Comparison of ENCODE assay signal across 37 cellular contexts in the genomic region with DNA sequence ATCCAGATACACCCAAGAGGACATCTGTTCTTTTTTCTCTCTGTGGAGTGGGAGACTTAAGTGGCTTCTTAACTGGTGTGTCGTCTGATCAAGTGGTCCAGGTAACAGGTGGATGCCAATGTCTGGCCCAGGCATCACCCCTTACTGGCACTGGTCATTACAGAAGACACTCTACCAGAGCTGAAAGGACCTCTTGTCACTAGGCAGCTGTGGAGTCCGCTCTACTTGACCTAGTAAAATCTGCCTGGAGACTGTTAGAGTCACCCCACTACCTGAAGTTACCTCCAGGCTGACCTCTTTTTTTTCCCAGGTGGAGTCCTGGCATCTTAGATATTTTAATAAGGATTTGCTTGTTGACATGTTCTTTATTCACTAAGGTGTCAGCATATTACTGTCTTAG. TPM values are rescaled to one million over a fixed set of nuclear protein-coding genes. Genes with fewer than 3 reads are reported as not detected.
"Had no signal": no experiment of that assay in that cellular context is flagged by ENCODE, and none has a peak within 500 bp of the region (broad histone marks: within the 10 kb centered on the region; RNA-seq: fewer than 3 reads in every experiment).

No MANE protein-coding gene starts in this region.

- H3K9me3 ChIP-seq: MG63, Peyer's patch, SJSA1, SK-N-SH had no signal

- H3K36me3 ChIP-seq: MG63, Peyer's patch, SJSA1 had no signal

- H3K27ac ChIP-seq: Peyer's patch, SJSA1 had no signal

- H3K4me2 ChIP-seq: SK-N-SH had no signal

- ATAC-seq: activated CD8-positive, alpha-beta T cell treated with anti-CD3 and anti-CD28 coated beads, Interleukin-2, amount 10 ng/mL, durations not matched to agents 7 days and 5 days; activated naive CD8-positive, alpha-beta T cell treated with anti-CD3 and anti-CD28 coated beads, Interleukin-2, amount 50 U/mL, for 24 hours; activated T-cell treated with anti-CD3 and anti-CD28 coated beads, Interleukin-2, amount 50 U/mL, for 4 hours; PC-3 had no signal

- DNase-seq: activated CD4-positive, alpha-beta T cell treated with anti-CD3 and anti-CD28 coated beads, Interleukin-2, amount 10 ng/mL, durations not matched to agents 24 days and 14 days; activated CD4-positive, alpha-beta T cell treated with anti-CD3 and anti-CD28 coated beads, Interleukin-2, amount 50 U/mL, for 4 hours; activated CD8-positive, alpha-beta T cell treated with anti-CD3 and anti-CD28 coated beads, Interleukin-2, amount 10 ng/mL, durations not matched to agents 7 days and 5 days; activated gamma-delta T cell treated with Interleukin-2 at 50 U/mL for 16 hours; activated naive CD4-positive, alpha-beta T cell treated with anti-CD3 and anti-CD28 coated beads for 36 hours; activated naive CD8-positive, alpha-beta T cell treated with anti-CD3 and anti-CD28 coated beads, Interleukin-2, amount 50 U/mL, for 24 hours; activated T-cell treated with anti-CD3 and anti-CD28 coated beads for 4 hours; activated T-cell treated with anti-CD3 and anti-CD28 coated beads, Interleukin-2, amount 50 U/mL, for 4 hours; anterior cingulate cortex; caudate nucleus; cerebellar nuclear complex; Kasumi-1; KG1; MG63; NCI-H1048; NCI-H1105 treated with DMSO at 0.1 percent for 48 hours; NCI-H1436; NCI-H1694; NCI-H1930; NCI-H2107; NCI-H226; NCI-H446 treated with DMSO at 0.1 percent for 48 hours; NCI-H526 treated with DMSO at 0.1 percent for 48 hours; NCI-H774; NK-92 treated with Interleukin-12 subunit alpha and Interleukin-12 subunit beta, amount 100 ng/mL, for 24 hours; PC-3; Peyer's patch; RPMI8226; SHP77 treated with DMSO at 0.1 percent for 48 hours; SK-N-SH had no signal

- H3K9ac ChIP-seq: SK-N-SH had no signal

- H3K9me3 Mint-ChIP-seq: activated CD4-positive, alpha-beta T cell treated with anti-CD3 and anti-CD28 coated beads, Interleukin-2, amount 10 ng/mL, durations not matched to agents 24 days and 14 days; activated naive CD4-positive, alpha-beta T cell treated with anti-CD3 and anti-CD28 coated beads for 36 hours; activated naive CD8-positive, alpha-beta T cell treated with anti-CD3 and anti-CD28 coated beads, Interleukin-2, amount 50 U/mL, for 24 hours; activated T-cell treated with anti-CD3 and anti-CD28 coated beads, Interleukin-2, amount 50 U/mL, for 4 hours; activated T-helper 1 cell treated with anti-CD3 and anti-CD28 coated beads, Interleukin-12 subunit alpha, Interleukin-12 subunit beta, Interleukin-2, Interleukin-4 antibody, amounts not matched to agents 30 ng/mL and 10 ng/mL and 1 ng/mL, durations not matched to agents 14 hours and 24 hours and 36 hours; brain; T-helper 1 cell treated with Interleukin-12 subunit alpha and Interleukin-12 subunit beta and Interleukin-4 antibody, amounts not matched to agents 30 μg/mL and 1 μg/mL, for 36 hours; T-helper 2 cell treated with Interferon-gamma antibody and Interleukin-4, amounts not matched to agents 5 μg/mL and 100 μg/mL, for 36 hours had no signal

- H3K4me1 Mint-ChIP-seq: brain had no signal

- H3K4me3 ChIP-seq: MG63, Peyer's patch, SJSA1 had no signal

- H3K27ac Mint-ChIP-seq: activated CD4-positive, alpha-beta T cell treated with anti-CD3 and anti-CD28 coated beads, Interleukin-2, amount 10 ng/mL, durations not matched to agents 24 days and 14 days; activated CD8-positive, alpha-beta T cell treated with anti-CD3 and anti-CD28 coated beads, Interleukin-2, amount 10 ng/mL, durations not matched to agents 7 days and 5 days; activated naive CD4-positive, alpha-beta T cell treated with anti-CD3 and anti-CD28 coated beads for 36 hours; activated naive CD8-positive, alpha-beta T cell; activated naive CD8-positive, alpha-beta T cell treated with anti-CD3 and anti-CD28 coated beads, Interleukin-2, amount 50 U/mL, for 24 hours; activated T-helper 1 cell treated with anti-CD3 and anti-CD28 coated beads, Interleukin-12 subunit alpha, Interleukin-12 subunit beta, Interleukin-2, Interleukin-4 antibody, amounts not matched to agents 30 ng/mL and 10 ng/mL and 1 ng/mL, durations not matched to agents 14 hours and 24 hours and 36 hours; brain; T-helper 1 cell treated with Interleukin-12 subunit alpha and Interleukin-12 subunit beta and Interleukin-4 antibody, amounts not matched to agents 30 μg/mL and 1 μg/mL, for 36 hours; T-helper 2 cell treated with Interferon-gamma antibody and Interleukin-4, amounts not matched to agents 5 μg/mL and 100 μg/mL, for 36 hours had no signal

- H3K4me3 Mint-ChIP-seq: activated CD4-positive, alpha-beta T cell treated with anti-CD3 and anti-CD28 coated beads, Interleukin-2, amount 10 ng/mL, durations not matched to agents 24 days and 14 days; activated CD8-positive, alpha-beta T cell treated with anti-CD3 and anti-CD28 coated beads, Interleukin-2, amount 10 ng/mL, durations not matched to agents 7 days and 5 days; activated naive CD4-positive, alpha-beta T cell treated with anti-CD3 and anti-CD28 coated beads for 36 hours; activated naive CD8-positive, alpha-beta T cell; activated naive CD8-positive, alpha-beta T cell treated with anti-CD3 and anti-CD28 coated beads, Interleukin-2, amount 50 U/mL, for 24 hours; activated T-cell treated with anti-CD3 and anti-CD28 coated beads, Interleukin-2, amount 50 U/mL, for 4 hours; activated T-helper 1 cell treated with anti-CD3 and anti-CD28 coated beads, Interleukin-12 subunit alpha, Interleukin-12 subunit beta, Interleukin-2, Interleukin-4 antibody, amounts not matched to agents 30 ng/mL and 10 ng/mL and 1 ng/mL, durations not matched to agents 14 hours and 24 hours and 36 hours; brain; T-helper 1 cell treated with Interleukin-12 subunit alpha and Interleukin-12 subunit beta and Interleukin-4 antibody, amounts not matched to agents 30 μg/mL and 1 μg/mL, for 36 hours; T-helper 2 cell treated with Interferon-gamma antibody and Interleukin-4, amounts not matched to agents 5 μg/mL and 100 μg/mL, for 36 hours had no signal

- H3K27me3 ChIP-seq: MG63, Peyer's patch, SJSA1 had no signal

- H3K27me3 Mint-ChIP-seq: activated CD4-positive, alpha-beta T cell treated with anti-CD3 and anti-CD28 coated beads, Interleukin-2, amount 10 ng/mL, durations not matched to agents 24 days and 14 days; activated naive CD8-positive, alpha-beta T cell; activated naive CD8-positive, alpha-beta T cell treated with anti-CD3 and anti-CD28 coated beads, Interleukin-2, amount 50 U/mL, for 24 hours had no signal

- H3K4me1 ChIP-seq: Peyer's patch, SJSA1 had no signal

RNA-seq across cellular contexts. Expression of a gene that starts 44.2 kb away (rescaled TPM):
- total RNA-seq: activated CD4-positive, alpha-beta T cell treated with anti-CD3 and anti-CD28 coated beads, Interleukin-2, amount 10 ng/mL, durations not matched to agents 24 days and 14 days; activated CD8-positive, alpha-beta T cell treated with anti-CD3 and anti-CD28 coated beads, Interleukin-2, amount 10 ng/mL, durations not matched to agents 7 days and 5 days; activated naive CD4-positive, alpha-beta T cell treated with anti-CD3 and anti-CD28 coated beads for 36 hours; activated T-cell treated with anti-CD3 and anti-CD28 coated beads, Interleukin-2, amount 50 U/mL, for 4 hours; activated T-helper 1 cell treated with anti-CD3 and anti-CD28 coated beads, Interleukin-12 subunit alpha, Interleukin-12 subunit beta, Interleukin-2, Interleukin-4 antibody, amounts not matched to agents 30 ng/mL and 10 ng/mL and 1 ng/mL, durations not matched to agents 14 hours and 24 hours and 36 hours; bronchial epithelial cell; PC-3; Peyer's patch; SJSA1 had no signal
- polyA plus RNA-seq: SK-N-SH had no signal
